8 cellular contexts compared by ENCODE assay signal in the genomic region with DNA sequence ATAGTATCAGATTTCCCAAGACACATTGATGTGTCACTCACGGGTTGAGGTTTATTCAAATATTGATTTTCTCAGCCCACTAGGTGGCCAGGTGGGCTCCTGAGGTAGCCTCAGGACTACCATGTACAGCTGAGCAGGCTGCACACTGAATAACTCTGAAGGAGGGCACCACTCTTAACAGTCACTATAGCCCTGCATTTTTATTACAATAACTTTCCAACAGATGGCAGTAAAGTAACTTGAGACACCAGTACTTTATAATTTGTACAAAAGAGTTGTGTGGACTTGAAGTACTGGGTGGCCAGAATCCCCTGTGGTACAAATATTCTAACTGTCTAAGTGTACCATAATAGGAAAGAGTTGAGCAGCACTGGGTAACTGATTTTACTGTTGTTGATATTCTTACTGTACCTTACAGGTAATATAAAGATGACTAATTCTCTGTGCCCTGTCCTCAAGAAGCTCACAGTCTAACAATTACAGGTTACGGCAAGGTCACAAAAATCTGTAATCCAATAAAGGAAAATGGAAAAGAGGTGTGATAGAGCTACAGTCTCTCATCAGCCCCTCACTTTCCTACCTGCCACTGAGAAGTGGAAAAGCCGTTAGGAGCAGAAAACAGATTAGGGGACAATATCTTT.
DNase-seq lines count a peak whose midpoint lies in the region; ATAC-seq, FAIRE-seq and TF ChIP-seq lines count a peak whose summit lies in the region.

No MANE protein-coding gene starts in this region.

- H3K36me3 ChIP-seq in upper lobe of right lung, result peaks cover 11% of the 10 kb centered on the region

- POLR2A ChIA-PET in activated CD8-positive, alpha-beta T cell treated with anti-CD3 and anti-CD28 coated beads, Interleukin-2, amount 10 ng/mL, durations not matched to agents 7 days and 5 days (lab: Charles Lee), result no interaction called here

- H3K4me3 ChIP-seq in upper lobe of right lung, result no peak overlapping the region

- H3K4me1 ChIP-seq in upper lobe of right lung, result no peaks in the 10 kb centered on the region

- H3K27ac Mint-ChIP-seq in activated naive CD4-positive, alpha-beta T cell treated with anti-CD3 and anti-CD28 coated beads, Interleukin-2, amount 50 U/mL, for 72 hours, result no peak overlapping the region
- H3K27ac Mint-ChIP-seq in activated naive CD4-positive, alpha-beta T cell treated with anti-CD3 and anti-CD28 coated beads, Interleukin-2, amount 10 ng/mL, durations not matched to agents 7 days and 5 days, result no peak overlapping the region
- H3K27ac Mint-ChIP-seq in activated CD8-positive, alpha-beta T cell treated with anti-CD3 and anti-CD28 coated beads, Interleukin-2, amount 10 ng/mL, durations not matched to agents 7 days and 5 days, result no peak overlapping the region

- H3K36me3 Mint-ChIP-seq in activated naive CD4-positive, alpha-beta T cell treated with anti-CD3 and anti-CD28 coated beads, Interleukin-2, amount 50 U/mL, for 72 hours, result no peaks in the 10 kb centered on the region
- H3K36me3 Mint-ChIP-seq in activated naive CD4-positive, alpha-beta T cell treated with anti-CD3 and anti-CD28 coated beads, Interleukin-2, amount 10 ng/mL, durations not matched to agents 7 days and 5 days, result peaks cover 3% of the 10 kb centered on the region
- no peaks in the 10 kb centered on the region for H3K36me3 Mint-ChIP-seq in activated CD8-positive, alpha-beta T cell treated with anti-CD3 and anti-CD28 coated beads, Interleukin-2, amount 10 ng/mL, durations not matched to agents 7 days and 5 days (ENCODE audit: low read depth)

- no peaks in the 10 kb centered on the region for H3K4me1 Mint-ChIP-seq in activated naive CD4-positive, alpha-beta T cell treated with anti-CD3 and anti-CD28 coated beads, Interleukin-2, amount 10 ng/mL, durations not matched to agents 7 days and 5 days
- no peaks in the 10 kb centered on the region for H3K4me1 Mint-ChIP-seq in activated CD8-positive, alpha-beta T cell treated with anti-CD3 and anti-CD28 coated beads, Interleukin-2, amount 10 ng/mL, durations not matched to agents 7 days and 5 days (ENCODE audit: low read depth)

- peak; percentile 36 for FAIRE-seq in islet of Langerhans (lab: Jason Lieb, UNC)

- H3K9me3 ChIP-seq in upper lobe of right lung, result no peaks in the 10 kb centered on the region

- ATAC-seq in activated naive CD4-positive, alpha-beta T cell treated with anti-CD3 and anti-CD28 coated beads, Interleukin-2, amount 50 U/mL, for 72 hours, result peak; percentile 33 to 64
- peak; percentile 69 for ATAC-seq in activated CD8-positive, alpha-beta T cell treated with anti-CD3 and anti-CD28 coated beads, Interleukin-2, amount 10 ng/mL, durations not matched to agents 7 days and 5 days
- peak; percentile 72 for ATAC-seq in upper lobe of right lung

- no peaks in the 10 kb centered on the region for H3K27me3 ChIP-seq in upper lobe of right lung

- TF ChIP-seq CTCF in upper lobe of right lung (IDR thresholded peaks at IDR 0.05), result peak; percentile 47

- DNase-seq in activated naive CD4-positive, alpha-beta T cell treated with anti-CD3 and anti-CD28 coated beads, Interleukin-2, amount 50 U/mL, for 72 hours (ENCODE audit: low spot score in 2 of 2), result no peak
- DNase-seq in activated naive CD4-positive, alpha-beta T cell treated with anti-CD3 and anti-CD28 coated beads, Interleukin-2, amount 10 ng/mL, durations not matched to agents 7 days and 5 days, result no peak
- DNase-seq in NCI-H146 (lab: John Stamatoyannopoulos, UW) (peak; percentile 42), upper lobe of right lung (no peak), epidermal melanocyte (ENCODE audit: insufficient read length, low spot score) (no peak)
- DNase-seq in activated CD8-positive, alpha-beta T cell treated with anti-CD3 and anti-CD28 coated beads, Interleukin-2, amount 10 ng/mL, durations not matched to agents 7 days and 5 days, result no peak
- DNase-seq in activated CD8-positive, alpha-beta memory T cell treated with anti-CD3 and anti-CD28 coated beads, Interleukin-2, amount 50 U/mL, for 4 hours, result no peak

- no peaks in the 10 kb centered on the region for H3K9me3 Mint-ChIP-seq in activated naive CD4-positive, alpha-beta T cell treated with anti-CD3 and anti-CD28 coated beads, Interleukin-2, amount 50 U/mL, for 72 hours
- no peaks in the 10 kb centered on the region for H3K9me3 Mint-ChIP-seq in activated naive CD4-positive, alpha-beta T cell treated with anti-CD3 and anti-CD28 coated beads, Interleukin-2, amount 10 ng/mL, durations not matched to agents 7 days and 5 days
- H3K9me3 Mint-ChIP-seq in activated CD8-positive, alpha-beta T cell treated with anti-CD3 and anti-CD28 coated beads, Interleukin-2, amount 10 ng/mL, durations not matched to agents 7 days and 5 days (ENCODE audit: insufficient read depth), result no peaks in the 10 kb centered on the region

- no peak overlapping the region for H3K4me3 Mint-ChIP-seq in activated naive CD4-positive, alpha-beta T cell treated with anti-CD3 and anti-CD28 coated beads, Interleukin-2, amount 10 ng/mL, durations not matched to agents 7 days and 5 days
- no peak overlapping the region for H3K4me3 Mint-ChIP-seq in activated CD8-positive, alpha-beta T cell treated with anti-CD3 and anti-CD28 coated beads, Interleukin-2, amount 10 ng/mL, durations not matched to agents 7 days and 5 days

- CTCF ChIA-PET in activated naive CD4-positive, alpha-beta T cell treated with anti-CD3 and anti-CD28 coated beads, Interleukin-2, amount 10 ng/mL, durations not matched to agents 7 days and 5 days (lab: Charles Lee), result interaction anchor here (0.7 to 4.3 kb wide), 13 partner anchors 9 to 604 kb away, joined by 3 to 19 read pairs (median 3); partner anchors contain the start of gene ISL2
- CTCF ChIA-PET in activated CD8-positive, alpha-beta T cell treated with anti-CD3 and anti-CD28 coated beads, Interleukin-2, amount 10 ng/mL, durations not matched to agents 7 days and 5 days (lab: Charles Lee), result interaction anchor here (0.6 to 2.8 kb wide), 19 partner anchors 8 to 632 kb away, joined by 3 to 14 read pairs (median 5); no protein-coding TSS in a partner anchor

- intact Hi-C loops in upper lobe of right lung (cut with DNase I), result no loop called here

- no peaks in the 10 kb centered on the region for H3K27me3 Mint-ChIP-seq in activated naive CD4-positive, alpha-beta T cell treated with anti-CD3 and anti-CD28 coated beads, Interleukin-2, amount 10 ng/mL, durations not matched to agents 7 days and 5 days
- no peaks in the 10 kb centered on the region for H3K27me3 Mint-ChIP-seq in activated CD8-positive, alpha-beta T cell treated with anti-CD3 and anti-CD28 coated beads, Interleukin-2, amount 10 ng/mL, durations not matched to agents 7 days and 5 days (ENCODE audit: low read depth)

- H3K27ac ChIP-seq in upper lobe of right lung, result no peak overlapping the region
